1 cellular context compared by ENCODE assay signal in genomic region chr17:63490321-63490720, GRCh38.
TF ChIP-seq lines count a peak whose summit lies in the region.

No MANE protein-coding gene starts in this region.

TF ChIP-seq in HepG2, 621 proteins besides CTCF, POLR2A, EP300 and RAD21:
- TF ChIP-seq RFX5 (IDR thresholded peaks at IDR 0.05; ENCODE audit: low read depth, low read length) = peak; percentile 80
- TF ChIP-seq ZFY (CRISPR knock-in tag; IDR thresholded peaks at IDR 0.05) = no peak
- no peak for TF ChIP-seq FOXP1 (IDR thresholded peaks at IDR 0.05)
- TF ChIP-seq FOXP1 (CRISPR knock-in tag; IDR thresholded peaks at IDR 0.05) = no peak
- TF ChIP-seq ZNF572 (CRISPR knock-in tag; IDR thresholded peaks at IDR 0.05) = 0 out of 2 replicates have a peak, but pooled peaks have one; percentile 49
TF ChIP-seq in HepG2: peak in this region for 2.
